Comparison of ENCODE assay signal across 25 cellular contexts in the genomic region with DNA sequence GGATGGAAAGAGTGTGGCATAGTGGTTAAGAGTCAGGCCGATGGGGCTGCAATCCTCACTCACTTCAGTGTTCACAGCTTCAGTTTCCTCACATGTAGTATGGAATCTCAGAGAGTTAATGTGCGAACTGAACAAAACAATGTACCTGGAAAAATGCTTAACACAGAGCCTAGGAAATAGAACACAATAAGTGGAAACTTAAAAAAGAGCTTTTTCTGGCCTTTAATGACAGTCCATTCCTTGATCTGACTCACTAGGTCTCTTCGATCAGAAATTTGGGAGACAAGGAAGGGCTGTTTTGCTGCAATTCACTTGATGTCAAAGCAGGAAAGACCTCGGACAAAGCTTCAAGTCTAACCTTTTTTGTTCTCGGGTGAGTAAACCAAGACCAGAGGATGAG. TPM values are rescaled to one million over a fixed set of nuclear protein-coding genes. Genes with fewer than 3 reads are reported as not detected.
DNase-seq lines count a peak whose midpoint lies in the region; ATAC-seq, FAIRE-seq and TF ChIP-seq lines count a peak whose summit lies in the region.
"Had no signal": no experiment of that assay in that cellular context is flagged by ENCODE, and none has a peak within 500 bp of the region (broad histone marks: within the 10 kb centered on the region; RNA-seq: fewer than 3 reads in every experiment).

No MANE protein-coding gene starts in this region.

- H3K36me3 Mint-ChIP-seq in activated naive CD4-positive, alpha-beta T cell treated with anti-CD3 and anti-CD28 coated beads, Interleukin-2, amount 50 U/mL, for 72 hours = no peaks in the 10 kb centered on the region

- H3K36me3 ChIP-seq in HepG2 (replicated peaks in 1 of 2; ENCODE audit: control insufficient read depth in 1 of 2, insufficient read depth in 2 of 2, low read length in 2 of 2) = no peaks in the 10 kb centered on the region
- no peaks in the 10 kb centered on the region for H3K36me3 ChIP-seq in right lobe of liver
- H3K36me3 ChIP-seq in esophagus muscularis mucosa = no peaks in the 10 kb centered on the region
- H3K36me3 ChIP-seq in rectal smooth muscle tissue (ENCODE audit: control insufficient read depth, insufficient read depth, low read length) = no peaks in the 10 kb centered on the region
- no peaks in the 10 kb centered on the region for H3K36me3 ChIP-seq in testis (ENCODE audit: low read depth, missing control alignments)
- H3K36me3 ChIP-seq: BLaER1 treated with 17β-estradiol and CSF1 and Interleukin-3, amounts not matched to agents 10 nM and 100 nM; Peyer's patch had no signal

- H3K9ac ChIP-seq in HepG2 (ENCODE audit: insufficient read depth, low read depth, low read length) = no peak overlapping the region
- no peak overlapping the region for H3K9ac ChIP-seq in rectal smooth muscle tissue (ENCODE audit: low read length)
- H3K9ac ChIP-seq: BLaER1 treated with 17β-estradiol and CSF1 and Interleukin-3, amounts not matched to agents 10 nM and 100 nM; GM23248; SK-N-SH had no signal

- H3K4me2 ChIP-seq in HepG2 (ENCODE audit: low read depth, low read length) = no peak overlapping the region
- H3K4me2 ChIP-seq: A549, SK-N-SH had no signal

- H2AFZ ChIP-seq in HepG2 (ENCODE audit: low read length) = no peak overlapping the region
- H2AFZ ChIP-seq: GM23248 had no signal

- H3K27me3 ChIP-seq in HepG2 (ENCODE audit: control insufficient read depth in 1 of 2, insufficient read depth in 2 of 2, low read length in 2 of 2) (peaks cover 1 to 6% of the 10 kb centered on the region in 2 experiments; a peak in 1 of 5 replicates), right lobe of liver (no peaks in the 10 kb centered on the region), esophagus muscularis mucosa (no peaks in the 10 kb centered on the region), rectal smooth muscle tissue (ENCODE audit: control insufficient read depth, insufficient read depth, low read length) (no peaks in the 10 kb centered on the region), testis (no peaks in the 10 kb centered on the region)
- H3K27me3 ChIP-seq: BLaER1 treated with 17β-estradiol and CSF1 and Interleukin-3, amounts not matched to agents 10 nM and 100 nM; Peyer's patch had no signal

- H3K4me1 ChIP-seq in HepG2 (ENCODE audit: insufficient read depth, low read length) (no peaks in the 10 kb centered on the region), right lobe of liver (no peaks in the 10 kb centered on the region), esophagus muscularis mucosa (peaks cover 37 to 67% (median 60%) of the 10 kb centered on the region in 4 donors), rectal smooth muscle tissue (ENCODE audit: control insufficient read depth, insufficient read depth, low read length) (peaks cover 14% of the 10 kb centered on the region), testis (peaks cover 28% of the 10 kb centered on the region)
- H3K4me1 ChIP-seq: Peyer's patch had no signal

- TF ChIP-seq POLR2A in HepG2 (IDR thresholded peaks at IDR 0.05; ENCODE audit: insufficient read depth in 1 of 2, low read depth in 2 of 2, low read length in 2 of 2) = no peak
- TF ChIP-seq POLR2A in right lobe of liver (IDR thresholded peaks at IDR 0.05) = no peak
- TF ChIP-seq POLR2A in esophagus muscularis mucosa (IDR thresholded peaks at IDR 0.05; ENCODE audit: low read depth) = no peak
- no peak for TF ChIP-seq POLR2A in testis (IDR thresholded peaks at IDR 0.05)

- intact Hi-C loops in HepG2 (cut with micrococcal nuclease; ENCODE audit: unreplicated experiment) (no loop called here), right lobe of liver (cut with DNase I) (no loop called here), esophagus muscularis mucosa (cut with DNase I) (no loop called here), testis (cut with DNase I; ENCODE audit: low total_unique reads) (no loop called here)

- TF ChIP-seq RAD21 in HepG2 (CRISPR knock-in tag; IDR thresholded peaks at IDR 0.05) = no peak

- 11% methylated on average over 5 of the region's 5 CpGs for WGBS in HepG2 (ENCODE audit: low lambda C conversion rate)
- WGBS in right lobe of liver (ENCODE audit: insufficient coverage, low coverage, low lambda C conversion rate, missing lambda C conversion rate) = 77% methylated on average over 5 of the region's 5 CpGs
- WGBS in esophagus muscularis mucosa = 78% methylated on average over 5 of the region's 5 CpGs
- 82 to 84% methylated on average over 5 of the region's 5 CpGs for WGBS in testis, 2 donors

- H3K9me3 ChIP-seq in HepG2 (ENCODE audit: low read length) = no peaks in the 10 kb centered on the region
- H3K9me3 ChIP-seq in right lobe of liver = no peaks in the 10 kb centered on the region
- H3K9me3 ChIP-seq in esophagus muscularis mucosa = no peaks in the 10 kb centered on the region
- no peaks in the 10 kb centered on the region for H3K9me3 ChIP-seq in testis
- H3K9me3 ChIP-seq: A549; BLaER1 treated with 17β-estradiol and CSF1 and Interleukin-3, amounts not matched to agents 10 nM and 100 nM; Peyer's patch; SK-N-SH had no signal

- POLR2A ChIA-PET in HepG2 (lab: Yijun Ruan, JAX) = no interaction called here

- in situ Hi-C loops in HepG2 (cut with HindIII; ENCODE audit: extremely low pct_ligation_motif_present, low pct_unique_long_range_greater_than_20kb) = no loop called here

- H3K4me3 ChIP-seq in HepG2 (replicated peaks in 1 of 3; ENCODE audit: insufficient read depth in 1 of 3, low read depth in 2 of 3, low read length in 3 of 3) = no peak overlapping the region
- H3K4me3 ChIP-seq in right lobe of liver = no peak overlapping the region
- H3K4me3 ChIP-seq in esophagus muscularis mucosa = no peak overlapping the region
- no peak overlapping the region for H3K4me3 ChIP-seq in rectal smooth muscle tissue (ENCODE audit: low read length)
- H3K4me3 ChIP-seq in testis = no peak overlapping the region
- H3K4me3 ChIP-seq: A549; BLaER1 treated with 17β-estradiol and CSF1 and Interleukin-3, amounts not matched to agents 10 nM and 100 nM; GM23248; Peyer's patch had no signal

- FAIRE-seq in HepG2 (lab: Jason Lieb, UNC) = peak; percentile 32
- FAIRE-seq: A549, D721Med, GM19239 had no signal

- TF ChIP-seq CTCF in HepG2 (CRISPR knock-in tag; IDR thresholded peaks at IDR 0.05) (no peak), right lobe of liver (IDR thresholded peaks at IDR 0.05) (no peak), esophagus muscularis mucosa (IDR thresholded peaks at IDR 0.05) (no peak), testis (IDR thresholded peaks at IDR 0.05) (no peak)

- BruUV-seq in HepG2 (replicated peaks; lab: Mats Ljungman, UMichigan) = no TSS peak

- no peak for TF ChIP-seq EP300 in HepG2 (IDR thresholded peaks at IDR 0.05; ENCODE audit: low read depth in 2 of 2, low read length in 2 of 2)
- TF ChIP-seq EP300 in HepG2 (CRISPR knock-in tag; IDR thresholded peaks at IDR 0.05; ENCODE audit: borderline replicate concordance) = no peak
- TF ChIP-seq EP300 in esophagus muscularis mucosa (IDR thresholded peaks at IDR 0.05) = no peak

- H4K20me1 ChIP-seq in HepG2 (ENCODE audit: insufficient read depth, low read length) = no peaks in the 10 kb centered on the region
- H4K20me1 ChIP-seq: BLaER1 treated with 17β-estradiol and CSF1 and Interleukin-3, amounts not matched to agents 10 nM and 100 nM had no signal

- peaks cover 0 to 4% of the 10 kb centered on the region in 2 donors for H3K9me3 Mint-ChIP-seq in activated naive CD4-positive, alpha-beta T cell treated with anti-CD3 and anti-CD28 coated beads, Interleukin-2, amount 50 U/mL, for 72 hours
- H3K9me3 Mint-ChIP-seq: CD4-positive, alpha-beta T cell had no signal

- no peak for DNase-seq in HepG2 (ENCODE audit: low spot score)
- DNase-seq in right lobe of liver = no peak
- no peak for DNase-seq in esophagus muscularis mucosa (ENCODE audit: extremely low spot score)
- DNase-seq in testis = no peak
- no peak for DNase-seq in OCI-M1 (lab: John Stamatoyannopoulos, UW)
- no peak for DNase-seq in activated naive CD4-positive, alpha-beta T cell treated with anti-CD3 and anti-CD28 coated beads, Interleukin-2, amount 50 U/mL, for 72 hours (ENCODE audit: low spot score in 2 of 2)
- DNase-seq: AML-193; CD4-positive, alpha-beta T cell; GM23248; H7; IMR-90; KG1; MM.1S; NCI-H2029; NCI-H446 treated with DMSO at 0.1 percent for 48 hours; NCI-H526; Peyer's patch; SK-N-SH had no signal

- H3K27ac Mint-ChIP-seq in activated naive CD4-positive, alpha-beta T cell treated with anti-CD3 and anti-CD28 coated beads, Interleukin-2, amount 50 U/mL, for 72 hours = no peak overlapping the region
- H3K27ac Mint-ChIP-seq: CD4-positive, alpha-beta T cell had no signal

- H3K79me2 ChIP-seq in HepG2 (ENCODE audit: insufficient read depth, low read length) = no peaks in the 10 kb centered on the region

- H3K27ac ChIP-seq in HepG2 (ENCODE audit: extremely low read length, insufficient read depth, low read length) = no peak overlapping the region
- no peak overlapping the region for H3K27ac ChIP-seq in right lobe of liver
- H3K27ac ChIP-seq in esophagus muscularis mucosa (replicated peaks in 1 of 4) = peak overlapping the region; percentile 75 to 91 (median 80)
- peak overlapping the region; percentile 57 for H3K27ac ChIP-seq in rectal smooth muscle tissue (ENCODE audit: low read depth, low read length)
- peak overlapping the region; percentile 68 to 72 for H3K27ac ChIP-seq in testis
- H3K27ac ChIP-seq: A549; BLaER1 treated with 17β-estradiol and CSF1 and Interleukin-3, amounts not matched to agents 10 nM and 100 nM; GM23248 had no signal

- no peak for ATAC-seq in HepG2
- no peak for ATAC-seq in right lobe of liver
- no peak for ATAC-seq in HG02678 (IDR thresholded peaks at IDR 0.05; ENCODE audit: unreplicated experiment)
- no peak for ATAC-seq in activated naive CD4-positive, alpha-beta T cell treated with anti-CD3 and anti-CD28 coated beads, Interleukin-2, amount 50 U/mL, for 72 hours
- ATAC-seq: A549 had no signal

- CTCF ChIA-PET in HepG2 (lab: Yijun Ruan, JAX; ENCODE audit: low intra/inter-chr PET ratio, low total read pairs) = no interaction called here

RNA-seq across cellular contexts. Expression of a gene that starts 56.1 kb away (rescaled TPM):
- total RNA-seq in HepG2 (2016; rRNA removed; fragmentation: Illumina TruSeq; extraction: Trizol) = 0.02 TPM in 1 of 2 replicates, not detected in the other
- total RNA-seq in HepG2 (2016; cell fraction: cytosol; rRNA removed; fragmentation: Illumina TruSeq; extraction: Trizol; ENCODE audit: low read depth) = not detected in 2 replicates
- 0.04 TPM in 1 of 2 replicates, not detected in the other for total RNA-seq in HepG2 (2016; cell fraction: insoluble cytoplasmic fraction; rRNA removed; fragmentation: Illumina TruSeq; extraction: Trizol)
- total RNA-seq in HepG2 (2016; cell fraction: membrane; rRNA removed; fragmentation: Illumina TruSeq; extraction: Trizol) = not detected in 2 replicates
- total RNA-seq in HepG2 (2016; cell fraction: nucleus; rRNA removed; fragmentation: Illumina TruSeq; extraction: Trizol) = 0.09 TPM in 1 of 2 replicates, not detected in the other
- 0.01 TPM in 1 of 2 replicates, not detected in the other for polyA plus RNA-seq in HepG2 (2011; rRNA removed)
- 0.03 TPM in 1 of 2 replicates, not detected in the other for polyA plus RNA-seq in HepG2 (2011; cell fraction: cytosol; rRNA removed)
- polyA plus RNA-seq in HepG2 (2011; cell fraction: nucleus; rRNA removed) = not detected in 2 replicates
- 0.05 and 0.09 TPM in 2 replicates for polyA plus RNA-seq in HepG2 (2012)
- polyA plus RNA-seq in HepG2 (2016; cell fraction: cytosol; fragmentation: Illumina TruSeq; extraction: Trizol; ENCODE audit: low read depth) = not detected in 2 replicates
- not detected in 2 replicates for polyA plus RNA-seq in HepG2 (2016; cell fraction: insoluble cytoplasmic fraction; fragmentation: Illumina TruSeq; extraction: Trizol; ENCODE audit: low read depth)
- not detected in 2 replicates for polyA plus RNA-seq in HepG2 (2016; cell fraction: membrane; fragmentation: Illumina TruSeq; extraction: Trizol; ENCODE audit: low read depth)
- not detected in 2 replicates for polyA plus RNA-seq in HepG2 (2016; cell fraction: nucleus; fragmentation: Illumina TruSeq; extraction: Trizol; ENCODE audit: insufficient read depth, low read depth)
- polyA minus RNA-seq in HepG2 (2011; rRNA and poly(A)+ RNA removed; ENCODE audit: low replicate concordance) = 0.16 TPM in 1 of 2 replicates, not detected in the other
- polyA minus RNA-seq in HepG2 (2011; cell fraction: cytosol; rRNA and poly(A)+ RNA removed) = not detected in 2 replicates
- polyA minus RNA-seq in HepG2 (2011; cell fraction: nucleus; rRNA and poly(A)+ RNA removed) = under 0.01 TPM in 1 of 2 replicates, not detected in the other
- total RNA-seq in right lobe of liver = 1 to 10 TPM; 1.5 to 8.2 (median 3.8) TPM
- 10 to 100 TPM; 32.3 to 55.5 (median 51.9) TPM for total RNA-seq in esophagus muscularis mucosa
- total RNA-seq in testis = 1 to 10 TPM; 2.3 to 4.6 TPM
- 1.5 TPM for polyA plus RNA-seq in testis (ENCODE audit: insufficient read depth, low read depth, low replicate concordance)
- total RNA-seq in activated naive CD4-positive, alpha-beta T cell treated with anti-CD3 and anti-CD28 coated beads, Interleukin-2, amount 50 U/mL, for 72 hours = not detected
- total RNA-seq: IMR-90, OCI-LY7 had no signal

Comparison
In these comparisons a context has a peak if more than half of its experiments do, and no peak if none do; other contexts are left out.
1. H3K27ac ChIP-seq: peak in esophagus muscularis mucosa (4 of 4), rectal smooth muscle tissue (single experiment) and testis (2 of 2); none in HepG2 (single experiment) and right lobe of liver (0 of 3).